1 cellular context compared by ENCODE assay signal in genomic region chr2:55408946-55409868, GRCh38.
TF ChIP-seq lines count a peak whose summit lies in the region.

No MANE protein-coding gene starts in this region.

TF ChIP-seq in SK-N-SH, 30 proteins besides CTCF, POLR2A, EP300 and RAD21 (continued from another document):
- TF ChIP-seq, protein P1, sequence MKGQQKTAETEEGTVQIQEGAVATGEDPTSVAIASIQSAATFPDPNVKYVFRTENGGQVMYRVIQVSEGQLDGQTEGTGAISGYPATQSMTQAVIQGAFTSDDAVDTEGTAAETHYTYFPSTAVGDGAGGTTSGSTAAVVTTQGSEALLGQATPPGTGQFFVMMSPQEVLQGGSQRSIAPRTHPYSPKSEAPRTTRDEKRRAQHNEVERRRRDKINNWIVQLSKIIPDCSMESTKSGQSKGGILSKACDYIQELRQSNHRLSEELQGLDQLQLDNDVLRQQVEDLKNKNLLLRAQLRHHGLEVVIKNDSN (IDR thresholded peaks at IDR 0.05; ENCODE audit: borderline replicate concordance, low read depth): no peak
- TF ChIP-seq TAF1 (IDR thresholded peaks at IDR 0.05; ENCODE audit: borderline replicate concordance, low read depth, low read length): no peak
- TF ChIP-seq, protein P2, sequence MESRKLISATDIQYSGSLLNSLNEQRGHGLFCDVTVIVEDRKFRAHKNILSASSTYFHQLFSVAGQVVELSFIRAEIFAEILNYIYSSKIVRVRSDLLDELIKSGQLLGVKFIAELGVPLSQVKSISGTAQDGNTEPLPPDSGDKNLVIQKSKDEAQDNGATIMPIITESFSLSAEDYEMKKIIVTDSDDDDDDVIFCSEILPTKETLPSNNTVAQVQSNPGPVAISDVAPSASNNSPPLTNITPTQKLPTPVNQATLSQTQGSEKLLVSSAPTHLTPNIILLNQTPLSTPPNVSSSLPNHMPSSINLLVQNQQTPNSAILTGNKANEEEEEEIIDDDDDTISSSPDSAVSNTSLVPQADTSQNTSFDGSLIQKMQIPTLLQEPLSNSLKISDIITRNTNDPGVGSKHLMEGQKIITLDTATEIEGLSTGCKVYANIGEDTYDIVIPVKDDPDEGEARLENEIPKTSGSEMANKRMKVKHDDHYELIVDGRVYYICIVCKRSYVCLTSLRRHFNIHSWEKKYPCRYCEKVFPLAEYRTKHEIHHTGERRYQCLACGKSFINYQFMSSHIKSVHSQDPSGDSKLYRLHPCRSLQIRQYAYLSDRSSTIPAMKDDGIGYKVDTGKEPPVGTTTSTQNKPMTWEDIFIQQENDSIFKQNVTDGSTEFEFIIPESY (IDR thresholded peaks at IDR 0.05; ENCODE audit: borderline replicate concordance, low read depth): no peak
- TF ChIP-seq GABPA (IDR thresholded peaks at IDR 0.05; ENCODE audit: low read depth): no peak
- no peak for TF ChIP-seq EZH2phosphoT487 (IDR thresholded peaks at IDR 0.05; ENCODE audit: borderline replicate concordance, low read depth)
TF ChIP-seq in SK-N-SH: peak in this region for 0.
